Comparison of ENCODE assay signal across 9 cellular contexts in the genomic region with DNA sequence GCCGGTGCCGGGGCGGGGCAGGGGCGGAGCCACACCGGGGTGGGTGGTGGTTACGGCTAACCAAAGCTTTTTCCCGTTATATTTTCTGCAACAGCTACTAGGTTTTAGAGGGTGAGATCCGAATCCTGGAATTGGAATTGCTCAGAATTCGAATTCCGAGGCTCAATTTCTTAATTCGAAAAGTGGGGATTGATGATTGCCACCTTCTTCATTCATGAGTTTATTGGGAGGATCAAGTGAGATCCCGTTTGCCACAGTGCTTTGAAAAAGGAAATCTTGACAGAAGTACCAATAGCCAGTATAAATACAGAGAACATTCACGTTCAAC. TPM values are rescaled to one million over a fixed set of nuclear protein-coding genes. Genes with fewer than 3 reads are reported as not detected.
DNase-seq lines count a peak whose midpoint lies in the region; ATAC-seq and TF ChIP-seq lines count a peak whose summit lies in the region.
"Had no signal": no experiment of that assay in that cellular context is flagged by ENCODE, and none has a peak within 500 bp of the region (broad histone marks: within the 10 kb centered on the region; RNA-seq: fewer than 3 reads in every experiment).

No MANE protein-coding gene starts in this region.

- peaks cover 25% of the 10 kb centered on the region for H3K36me3 Mint-ChIP-seq in brain

- DNase-seq in AG04449 (ENCODE audit: low read depth, low spot score) (no peak), NCI-H446 (lab: John Stamatoyannopoulos, UW) (no peak), cerebellum (ENCODE audit: low spot score) (no peak)
- DNase-seq in stimulated activated CD4-positive, alpha-beta T cell treated with anti-CD3 and anti-CD28 coated beads, Interleukin-15, amount 100 ng/mL, for 24 hours = no peak

- POLR2A ChIA-PET in AG04449 (lab: Yijun Ruan, JAX) = interaction anchor here (0.6 to 1.2 kb wide), 2 partner anchors 27 to 50 kb away, joined by 3 to 9 read pairs; a partner anchor contains a TSS

- no peaks in the 10 kb centered on the region for H3K27me3 Mint-ChIP-seq in brain

- peak overlapping the region; percentile 47 for H3K4me3 ChIP-seq in AG04449 (ENCODE audit: low read depth, low read length)
- H3K4me3 ChIP-seq in muscle layer of duodenum (ENCODE audit: low read depth in 1 of 2, low read length in 2 of 2) = peak overlapping the region; percentile 59 to 88

- peaks cover 11 to 14% of the 10 kb centered on the region in 2 donors for H3K4me1 ChIP-seq in muscle layer of duodenum (ENCODE audit: control insufficient read depth in 1 of 2, insufficient read depth in 2 of 2, low read length in 2 of 2)

- CTCF ChIA-PET in AG04449 (lab: Yijun Ruan, JAX) = interaction anchor here (0.9 to 3.8 kb wide), 3 partner anchors 9 to 29 kb away, joined by 3 to 16 read pairs (median 5); a partner anchor contains a TSS

- H3K9me3 ChIP-seq in muscle layer of duodenum (ENCODE audit: control insufficient read depth in 1 of 2, low read length in 2 of 2) = no peaks in the 10 kb centered on the region

- ATAC-seq in HG03378 (IDR thresholded peaks at IDR 0.05; ENCODE audit: unreplicated experiment) (peak; percentile 11), HG03097 (IDR thresholded peaks at IDR 0.05; ENCODE audit: low FRiP score, unreplicated experiment) (no peak)

- H3K36me3 ChIP-seq in muscle layer of duodenum (ENCODE audit: control insufficient read depth in 1 of 2, insufficient read depth in 2 of 2, low read length in 2 of 2) = no peaks in the 10 kb centered on the region

- H3K27ac ChIP-seq in muscle layer of duodenum (ENCODE audit: low read length) = peak overlapping the region; percentile 56

- H3K27me3 ChIP-seq in muscle layer of duodenum (ENCODE audit: low read depth, low read length) = no peaks in the 10 kb centered on the region

- peak overlapping the region in 4 of 5 experiments; percentile 43 to 85 (median 68) for H3K27ac Mint-ChIP-seq in brain

- H3K4me1 Mint-ChIP-seq in brain = peaks cover 40% of the 10 kb centered on the region

- TF ChIP-seq CTCF in AG04449 (IDR thresholded peaks at IDR 0.05; ENCODE audit: insufficient read depth, low read length, missing control alignments) (no peak), brain (conservative IDR thresholded peaks at IDR 0.05) (no peak)

- peak overlapping the region; percentile 82 to 96 (median 90) for H3K4me3 Mint-ChIP-seq in brain

- no peaks in the 10 kb centered on the region for H3K9me3 Mint-ChIP-seq in brain

RNA-seq across cellular contexts. Expression of a gene that starts 0.2 kb away (rescaled TPM):
- 97.6 TPM for polyA plus RNA-seq in brain (ENCODE audit: insufficient read depth, low read depth, low replicate concordance)
- 32.8 TPM for total RNA-seq in cerebellum

RNA-seq across cellular contexts. Expression of a gene that starts 0.5 kb away (rescaled TPM):
- 4.9 TPM for polyA plus RNA-seq in brain (ENCODE audit: insufficient read depth, low read depth, low replicate concordance)
- total RNA-seq in cerebellum = 3.0 TPM

RNA-seq across cellular contexts. Expression of a gene that starts 29.0 kb away (rescaled TPM):
- polyA plus RNA-seq in brain (ENCODE audit: insufficient read depth, low read depth, low replicate concordance) = 13.1 TPM
- 9.5 TPM for total RNA-seq in cerebellum

RNA-seq across cellular contexts. Expression of a gene that starts 32.6 kb away (rescaled TPM):
- polyA plus RNA-seq in brain (ENCODE audit: insufficient read depth, low read depth, low replicate concordance) = not detected
- total RNA-seq in cerebellum = 0.64 TPM
- total RNA-seq: renal cortical epithelial cell had no signal

RNA-seq across cellular contexts. Expression of a gene that starts 50.4 kb away (rescaled TPM):
- 13.3 TPM for polyA plus RNA-seq in brain (ENCODE audit: insufficient read depth, low read depth, low replicate concordance)
- total RNA-seq in cerebellum = 9.2 TPM
